Comparison of ENCODE assay signal across 28 cellular contexts in the genomic region with DNA sequence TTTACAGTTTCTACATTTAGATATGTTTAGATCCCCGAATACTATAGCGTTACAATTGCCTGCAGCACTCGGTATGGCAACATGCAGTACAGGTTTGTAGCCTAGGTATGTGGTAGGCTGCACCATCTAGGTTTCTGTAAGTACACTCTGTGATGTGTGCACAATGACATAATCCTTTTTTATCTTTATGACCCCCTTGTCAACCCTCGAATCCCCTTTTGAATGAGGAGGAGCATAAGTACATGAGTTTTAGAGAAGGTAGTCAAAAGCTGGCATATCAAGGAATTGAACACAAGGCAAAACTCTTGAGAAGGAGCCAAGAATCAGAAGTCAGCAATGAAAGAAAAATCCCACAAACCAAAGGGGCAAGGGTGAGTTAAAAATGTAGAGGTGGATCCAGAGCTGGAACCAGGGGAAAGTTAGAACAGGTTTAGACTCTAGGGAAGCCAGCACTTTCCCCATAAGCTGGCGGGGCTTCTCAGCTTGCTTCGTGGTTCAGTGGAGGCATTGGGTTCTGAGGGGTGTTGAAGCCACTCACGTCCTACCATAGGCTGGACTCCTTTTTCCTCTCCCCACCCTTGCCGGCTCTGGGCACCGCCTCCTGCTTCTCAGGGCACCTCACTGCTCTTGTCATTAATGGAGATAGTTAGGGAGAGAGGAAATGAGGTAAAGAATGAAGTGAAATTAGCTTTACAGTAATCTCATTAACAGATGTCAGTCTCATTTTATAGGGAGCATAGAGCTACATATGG. TPM values are rescaled to one million over a fixed set of nuclear protein-coding genes. Genes with fewer than 3 reads are reported as not detected.
"Had no signal": no experiment of that assay in that cellular context is flagged by ENCODE, and none has a peak within 500 bp of the region (broad histone marks: within the 10 kb centered on the region; RNA-seq: fewer than 3 reads in every experiment).

No MANE protein-coding gene starts in this region.

- H3K79me2 ChIP-seq: parathyroid adenoma had no signal

- ATAC-seq: activated T-cell treated with anti-CD3 and anti-CD28 coated beads, Interleukin-2, amount 50 U/mL, for 4 hours; activated T-helper 17 cell treated with anti-CD3 and anti-CD28 coated beads, Interleukin-2, amount 50 U/mL, for 72 hours; left cardiac atrium; left ventricle myocardium superior; naive thymus-derived CD4-positive, alpha-beta T cell; psoas muscle; stimulated activated effector memory CD8-positive, alpha-beta T cell treated with anti-CD3 and anti-CD28 coated beads, Interleukin-12 subunit alpha, Interleukin-12 subunit beta, amount 100 ng/mL, for 72 hours; stimulated activated naive CD8-positive, alpha-beta T cell treated with anti-CD3 and anti-CD28 coated beads, Interleukin-15, amount 100 ng/mL, for 72 hours had no signal

- H3K9me3 Mint-ChIP-seq: activated CD4-positive, alpha-beta memory T cell treated with anti-CD3 and anti-CD28 coated beads for 36 hours; activated CD4-positive, alpha-beta T cell treated with anti-CD3 and anti-CD28 coated beads, Interleukin-2, amount 10 ng/mL, durations not matched to agents 24 days and 14 days; activated T-cell treated with anti-CD3 and anti-CD28 coated beads, Interleukin-2, amount 50 U/mL, for 4 hours; activated T-helper 17 cell treated with anti-CD3 and anti-CD28 coated beads, Interleukin-2, amount 50 U/mL, for 72 hours; stimulated activated effector memory CD8-positive, alpha-beta T cell treated with anti-CD3 and anti-CD28 coated beads, Interleukin-12 subunit alpha, Interleukin-12 subunit beta, amount 100 ng/mL, for 72 hours; T-helper 1 cell treated with Interleukin-12 subunit alpha and Interleukin-12 subunit beta and Interleukin-4 antibody, amounts not matched to agents 30 μg/mL and 1 μg/mL, for 36 hours; type B pancreatic cell had no signal

- H3K9ac ChIP-seq: parathyroid adenoma had no signal

- H3K27me3 ChIP-seq: esophagus squamous epithelium, vagina had no signal

- H3K36me3 ChIP-seq: esophagus squamous epithelium, sigmoid colon, vagina, WERI-Rb-1 had no signal

- H3K4me3 Mint-ChIP-seq: activated CD4-positive, alpha-beta memory T cell treated with anti-CD3 and anti-CD28 coated beads for 36 hours; activated CD4-positive, alpha-beta T cell treated with anti-CD3 and anti-CD28 coated beads, Interleukin-2, amount 10 ng/mL, durations not matched to agents 24 days and 14 days; activated T-cell treated with anti-CD3 and anti-CD28 coated beads, Interleukin-2, amount 50 U/mL, for 4 hours; activated T-helper 17 cell treated with anti-CD3 and anti-CD28 coated beads, Interleukin-2, amount 50 U/mL, for 72 hours; naive thymus-derived CD4-positive, alpha-beta T cell; neural crest cell; stimulated activated effector memory CD8-positive, alpha-beta T cell treated with anti-CD3 and anti-CD28 coated beads, Interleukin-12 subunit alpha, Interleukin-12 subunit beta, amount 100 ng/mL, for 72 hours; stimulated activated naive CD8-positive, alpha-beta T cell treated with anti-CD3 and anti-CD28 coated beads, Interleukin-15, amount 100 ng/mL, for 72 hours; T-helper 1 cell treated with Interleukin-12 subunit alpha and Interleukin-12 subunit beta and Interleukin-4 antibody, amounts not matched to agents 30 μg/mL and 1 μg/mL, for 36 hours; type B pancreatic cell had no signal

- H3K4me1 ChIP-seq: esophagus squamous epithelium, parathyroid adenoma, psoas muscle, sigmoid colon, vagina had no signal

- H3K27ac ChIP-seq: esophagus squamous epithelium, parathyroid adenoma, psoas muscle, sigmoid colon, vagina, WERI-Rb-1 had no signal

- H3K36me3 Mint-ChIP-seq: activated CD4-positive, alpha-beta memory T cell treated with anti-CD3 and anti-CD28 coated beads for 36 hours; naive thymus-derived CD4-positive, alpha-beta T cell; stimulated activated effector memory CD8-positive, alpha-beta T cell treated with anti-CD3 and anti-CD28 coated beads, Interleukin-12 subunit alpha, Interleukin-12 subunit beta, amount 100 ng/mL, for 72 hours; type B pancreatic cell had no signal

- H3K9me3 ChIP-seq: esophagus squamous epithelium, psoas muscle, sigmoid colon, vagina had no signal

- H3K4me1 Mint-ChIP-seq: activated CD4-positive, alpha-beta T cell treated with anti-CD3 and anti-CD28 coated beads, Interleukin-2, amount 10 ng/mL, durations not matched to agents 24 days and 14 days; activated T-helper 17 cell treated with anti-CD3 and anti-CD28 coated beads, Interleukin-2, amount 50 U/mL, for 72 hours; naive thymus-derived CD4-positive, alpha-beta T cell; neural crest cell; stimulated activated effector memory CD8-positive, alpha-beta T cell treated with anti-CD3 and anti-CD28 coated beads, Interleukin-12 subunit alpha, Interleukin-12 subunit beta, amount 100 ng/mL, for 72 hours; stimulated activated naive CD8-positive, alpha-beta T cell treated with anti-CD3 and anti-CD28 coated beads, Interleukin-15, amount 100 ng/mL, for 72 hours had no signal

- H2AFZ ChIP-seq: parathyroid adenoma had no signal

- H3K27ac Mint-ChIP-seq: activated CD4-positive, alpha-beta memory T cell treated with anti-CD3 and anti-CD28 coated beads for 36 hours; activated CD4-positive, alpha-beta T cell treated with anti-CD3 and anti-CD28 coated beads, Interleukin-2, amount 10 ng/mL, durations not matched to agents 24 days and 14 days; activated T-helper 17 cell treated with anti-CD3 and anti-CD28 coated beads, Interleukin-2, amount 50 U/mL, for 72 hours; stimulated activated effector memory CD8-positive, alpha-beta T cell treated with anti-CD3 and anti-CD28 coated beads, Interleukin-12 subunit alpha, Interleukin-12 subunit beta, amount 100 ng/mL, for 72 hours; stimulated activated naive CD8-positive, alpha-beta T cell treated with anti-CD3 and anti-CD28 coated beads, Interleukin-15, amount 100 ng/mL, for 72 hours; T-helper 1 cell treated with Interleukin-12 subunit alpha and Interleukin-12 subunit beta and Interleukin-4 antibody, amounts not matched to agents 30 μg/mL and 1 μg/mL, for 36 hours; type B pancreatic cell had no signal

- DNase-seq: activated CD4-positive, alpha-beta memory T cell treated with anti-CD3 and anti-CD28 coated beads for 36 hours; activated CD4-positive, alpha-beta T cell treated with anti-CD3 and anti-CD28 coated beads, Interleukin-2, amount 10 ng/mL, durations not matched to agents 24 days and 14 days; activated CD4-positive, CD25-positive, alpha-beta regulatory T cell treated with anti-CD3 and anti-CD28 coated beads, Interleukin-2, amount 50 U/mL, for 72 hours; activated gamma-delta T cell treated with Interleukin-2 at 50 U/mL for 16 hours; activated naive CD4-positive, alpha-beta T cell treated with anti-CD3 and anti-CD28 coated beads, Interleukin-2, amount 50 U/mL, for 16 hours; activated T-cell treated with anti-CD3 and anti-CD28 coated beads, Interleukin-2, amount 50 U/mL, for 4 hours; amniotic stem cell; esophagus squamous epithelium; foreskin melanocyte; left cardiac atrium; left ventricle myocardium superior; naive thymus-derived CD4-positive, alpha-beta T cell; occipital lobe; psoas muscle; sigmoid colon; small intestine; stimulated activated CD4-positive, alpha-beta T cell treated with anti-CD3 and anti-CD28 coated beads, Interleukin-4, amount 100 ng/mL, for 24 hours; stimulated activated naive CD8-positive, alpha-beta T cell treated with anti-CD3 and anti-CD28 coated beads, Interleukin-15, amount 100 ng/mL, for 72 hours; substantia nigra; T-helper 9 cell; WERI-Rb-1 had no signal

- H3K4me3 ChIP-seq: esophagus squamous epithelium, psoas muscle, sigmoid colon, vagina had no signal

RNA-seq across cellular contexts. Expression of gene OLFML3, which starts 31.3 kb away (rescaled TPM):
- polyA plus RNA-seq: naive thymus-derived CD4-positive, alpha-beta T cell had no signal
